ENCODE assay signal across 1 cellular context in genomic region chr4:2387829-2388228, GRCh38.
TF ChIP-seq lines count a peak whose summit lies in the region.

No MANE protein-coding gene starts in this region.

TF ChIP-seq in HEK293, 187 proteins besides CTCF, POLR2A, EP300 and RAD21 (continued from another document):
- TF ChIP-seq ZNF362 (tag by site-specific recombination; IDR thresholded peaks at IDR 0.05) = no peak
- TF ChIP-seq ELK4 (IDR thresholded peaks at IDR 0.05; ENCODE audit: borderline replicate concordance, low read depth, low read length) = no peak
